8 cellular contexts compared by ENCODE assay signal in genomic region chrX:24148535-24149345, GRCh38. TPM values are rescaled to one million over a fixed set of nuclear protein-coding genes. Genes with fewer than 3 reads are reported as not detected.
DNase-seq lines count a peak whose midpoint lies in the region; ATAC-seq and TF ChIP-seq lines count a peak whose summit lies in the region.

No MANE protein-coding gene starts in this region.

- H3K36me3 Mint-ChIP-seq in memory B cell: peaks cover 6% of the 10 kb centered on the region

- H3K4me2 ChIP-seq in PC-9: peak overlapping the region; percentile 80

- H3K9me3 ChIP-seq in PC-9 (ENCODE audit: insufficient read depth, low read depth): no peaks in the 10 kb centered on the region
- H3K9me3 ChIP-seq in tibial nerve: no peaks in the 10 kb centered on the region

- no peaks in the 10 kb centered on the region for H3K9me3 Mint-ChIP-seq in memory B cell

- H3K4me3 ChIP-seq in PC-9 (peak overlapping the region; percentile 90), tibial nerve (peak overlapping the region; percentile 48 to 69 (median 52))

- H3K4me3 Mint-ChIP-seq in memory B cell: peak overlapping the region; percentile 76

- peaks cover 69% of the 10 kb centered on the region for H3K4me1 ChIP-seq in PC-9 (replicated peaks; ENCODE audit: insufficient read depth)
- H3K4me1 ChIP-seq in tibial nerve: peaks cover 0 to 47% (median 21%) of the 10 kb centered on the region in 4 donors

- H3K27me3 Mint-ChIP-seq in memory B cell: no peaks in the 10 kb centered on the region

- H3K79me2 ChIP-seq in PC-9 (ENCODE audit: low read depth): peaks cover 44% of the 10 kb centered on the region

- intact Hi-C loops in PC-9 (cut with micrococcal nuclease; ENCODE audit: unreplicated experiment): loop anchor here (1.0 kb wide), 1 partner anchor 94 kb away; the partner anchor contains the start of gene EIF2S3

- no peak for TF ChIP-seq CTCF in PC-9 (conservative IDR thresholded peaks at IDR 0.05)
- TF ChIP-seq CTCF in tibial nerve (IDR thresholded peaks at IDR 0.05): no peak

- H3K36me3 ChIP-seq in PC-9 (ENCODE audit: low read depth): no peaks in the 10 kb centered on the region; the same call in 1 of the 2 replicates
- H3K36me3 ChIP-seq in tibial nerve: no peaks in the 10 kb centered on the region

- no peaks in the 10 kb centered on the region for H3K27me3 ChIP-seq in PC-9 (ENCODE audit: insufficient read depth, low read depth)
- no peaks in the 10 kb centered on the region for H3K27me3 ChIP-seq in tibial nerve

- TSS peak; percentile 88 for BruUV-seq in PC-9 (replicated peaks; lab: Mats Ljungman, UMichigan)

- peaks cover 56% of the 10 kb centered on the region for H3F3A ChIP-seq in PC-9 (ENCODE audit: insufficient read depth, low read depth)

- no peak for TF ChIP-seq POLR2A in tibial nerve (IDR thresholded peaks at IDR 0.05)

- ATAC-seq in GM19463 (IDR thresholded peaks at IDR 0.05; ENCODE audit: unreplicated experiment) (peak; percentile 6), memory B cell (ENCODE audit: low read depth) (peak; percentile 4), GM19324 (IDR thresholded peaks at IDR 0.05; ENCODE audit: low FRiP score, unreplicated experiment) (no peak), HG02938 (IDR thresholded peaks at IDR 0.05; ENCODE audit: unreplicated experiment) (no peak)

- peak overlapping the region; percentile 77 for H2AFZ ChIP-seq in PC-9

- peak overlapping the region; percentile 92 for H3K27ac Mint-ChIP-seq in memory B cell

- TF ChIP-seq EP300 in tibial nerve (IDR thresholded peaks at IDR 0.05): no peak

- CTCF ChIA-PET in PC-9 (lab: Charles Lee): interaction anchor here (0.7 kb wide), 1 partner anchor 265 kb away, joined by 5 read pairs; no protein-coding TSS in a partner anchor

- peak; percentile 25 for DNase-seq in AG20443 (ENCODE audit: low spot score)
- no peak for DNase-seq in PC-9
- DNase-seq in cerebellum (ENCODE audit: low spot score): peak; percentile 10
- DNase-seq in memory B cell (ENCODE audit: low spot score in 2 of 2): no peak
- no peak for DNase-seq in tibial nerve (ENCODE audit: low spot score in 2 of 2)

- H3K27ac ChIP-seq in PC-9 (peak overlapping the region; percentile 86), tibial nerve (peak overlapping the region; percentile 95 to 100 (median 98))

- 1 to 2% methylated on average over 20 to 22 of the region's 33 CpGs for WGBS in tibial nerve, 2 donors

- POLR2A ChIA-PET in PC-9 (lab: Charles Lee; ENCODE audit: unreplicated experiment): no interaction called here

- peaks cover 19% of the 10 kb centered on the region for H3K4me1 Mint-ChIP-seq in memory B cell

- no peaks in the 10 kb centered on the region for H3K9me2 ChIP-seq in PC-9 (ENCODE audit: insufficient read depth)

- H4K20me1 ChIP-seq in PC-9 (ENCODE audit: insufficient read depth): peaks cover 31% of the 10 kb centered on the region

RNA-seq across cellular contexts. Expression of gene ZFX, which starts 0.8 kb away (rescaled TPM):
- total RNA-seq in PC-9 (2021) (39.1 and 39.6 TPM in 2 replicates), cerebellum (68.5 TPM), tibial nerve (100 to 1,000 TPM in 1 of 4 donors, 10 to 100 TPM in 3; 30.4 to 136 (median 33.3) TPM)

Comparison
In these comparisons a context has a peak if more than half of its experiments do, and no peak if none do; other contexts are left out.
1. DNase-seq: peak in AG20443 (single experiment) and cerebellum (single experiment); none in PC-9 (0 of 2), memory B cell (0 of 2) and tibial nerve (0 of 2).
2. ATAC-seq: peak in GM19463 (single experiment) and memory B cell (single experiment); none in GM19324 (single experiment) and HG02938 (single experiment).